Comparison of ENCODE assay signal across 9 cellular contexts in the genomic region with DNA sequence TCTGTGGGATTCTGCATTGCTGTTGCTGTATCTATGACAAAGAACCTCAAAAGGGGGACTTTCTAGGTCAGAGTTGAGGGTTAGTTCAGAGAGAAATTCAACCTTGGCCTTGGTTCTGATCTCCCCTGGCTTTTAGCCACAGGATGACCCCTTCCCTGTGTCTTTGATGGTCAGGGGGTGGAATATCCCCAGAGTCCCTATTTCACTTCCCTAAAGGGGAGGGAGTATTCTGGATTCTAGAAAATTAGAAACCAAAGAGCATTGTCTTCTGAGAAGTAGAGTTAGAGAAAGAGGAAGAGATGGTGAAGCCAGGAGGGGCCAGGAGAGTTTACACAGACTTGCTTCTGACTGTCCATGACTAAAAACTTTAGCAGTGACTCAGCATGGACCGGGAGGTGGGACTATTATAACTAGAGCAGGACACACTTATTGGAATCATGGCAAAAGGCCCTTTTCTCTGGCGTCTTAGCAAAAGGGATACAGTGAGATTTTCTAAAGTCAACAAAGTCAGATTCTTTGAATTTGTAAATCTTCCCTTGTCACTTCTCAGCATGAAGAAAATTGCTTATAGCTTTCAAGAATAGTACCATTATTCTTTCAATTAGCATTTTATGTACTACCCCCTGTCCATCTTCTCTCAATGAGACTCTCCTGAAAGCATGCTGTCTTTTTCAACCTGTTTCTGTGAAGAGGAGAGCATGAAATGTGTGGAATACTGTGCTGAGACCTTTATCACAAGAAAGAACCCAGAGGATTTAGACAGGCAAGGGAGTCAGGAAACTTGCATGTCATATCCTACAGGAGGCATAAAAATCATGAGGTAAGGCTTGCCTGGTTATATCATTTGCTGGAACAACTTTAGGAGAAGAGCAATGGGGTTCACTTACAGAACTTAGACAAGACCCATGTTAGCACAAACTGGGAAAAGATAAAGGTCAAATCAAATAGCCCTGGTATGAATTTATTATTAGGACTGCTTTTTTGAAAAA. TPM values are rescaled to one million over a fixed set of nuclear protein-coding genes. Genes with fewer than 3 reads are reported as not detected.
DNase-seq lines count a peak whose midpoint lies in the region; TF ChIP-seq lines count a peak whose summit lies in the region.
"Had no signal": no experiment of that assay in that cellular context is flagged by ENCODE, and none has a peak within 500 bp of the region (broad histone marks: within the 10 kb centered on the region; RNA-seq: fewer than 3 reads in every experiment).

No MANE protein-coding gene starts in this region.

- peak; percentile 76 for DNase-seq in AG10803 (ENCODE audit: low read depth)
- peak; percentile 98 for DNase-seq in MV-4-11 (lab: John Stamatoyannopoulos, UW)
- DNase-seq in epithelial cell of esophagus (ENCODE audit: low read depth), result peak; percentile 69
- DNase-seq in Calu3, result no peak
- no peak for DNase-seq in WERI-Rb-1
- DNase-seq in NCI-H524 (lab: John Stamatoyannopoulos, UW), result no peak
- DNase-seq in NCI-H1092 treated with DMSO at 0.1 percent for 48 hours (lab: John Stamatoyannopoulos, UW), result no peak

- no peak for TF ChIP-seq RAD21 in neural cell (conservative IDR thresholded peaks at IDR 0.05)

- H2AFZ ChIP-seq in neural cell (ENCODE audit: low read depth, low read length), result no peak overlapping the region

- H3K4me2 ChIP-seq in neural cell (ENCODE audit: low read length), result no peak overlapping the region

- no peak overlapping the region for H3K4me3 Mint-ChIP-seq in Calu3 (ENCODE audit: low read depth, unreplicated experiment)
- H3K4me3 Mint-ChIP-seq: activated T-helper 1 cell treated with anti-CD3 and anti-CD28 coated beads, Interleukin-12 subunit alpha, Interleukin-12 subunit beta, Interleukin-2, Interleukin-4 antibody, amounts not matched to agents 30 ng/mL and 10 ng/mL and 1 ng/mL, durations not matched to agents 14 hours and 24 hours and 36 hours had no signal

- H3K27me3 Mint-ChIP-seq in Calu3 (ENCODE audit: unreplicated experiment), result no peaks in the 10 kb centered on the region

- H3K36me3 Mint-ChIP-seq in Calu3 (ENCODE audit: insufficient read depth, unreplicated experiment), result no peaks in the 10 kb centered on the region

- intact Hi-C loops in Calu3 (cut with micrococcal nuclease; ENCODE audit: unreplicated experiment), result no loop called here

- H3K27ac ChIP-seq in neural cell (ENCODE audit: low read length) (no peak overlapping the region), WERI-Rb-1 (no peak overlapping the region)

- H4K20me1 ChIP-seq in neural cell (ENCODE audit: insufficient read depth), result no peaks in the 10 kb centered on the region

- H3K79me2 ChIP-seq in neural cell (replicated peaks; ENCODE audit: insufficient read depth, low read length), result no peaks in the 10 kb centered on the region

- no peaks in the 10 kb centered on the region for H3F3A ChIP-seq in neural cell (ENCODE audit: insufficient read depth, low read length, poor library complexity, severe bottlenecking)

- H3K27me3 ChIP-seq in neural cell (ENCODE audit: insufficient read depth, low read depth, low read length) (no peaks in the 10 kb centered on the region), WERI-Rb-1 (ENCODE audit: insufficient read depth, low read depth, severe bottlenecking) (peaks cover 91% of the 10 kb centered on the region)

- peak; percentile 89 for TF ChIP-seq EP300 in neural cell (conservative IDR thresholded peaks at IDR 0.05; ENCODE audit: poor library complexity, severe bottlenecking)

- no peak overlapping the region for H3K27ac Mint-ChIP-seq in Calu3 (ENCODE audit: unreplicated experiment)
- H3K27ac Mint-ChIP-seq: activated T-helper 1 cell treated with anti-CD3 and anti-CD28 coated beads, Interleukin-12 subunit alpha, Interleukin-12 subunit beta, Interleukin-2, Interleukin-4 antibody, amounts not matched to agents 30 ng/mL and 10 ng/mL and 1 ng/mL, durations not matched to agents 14 hours and 24 hours and 36 hours had no signal

- H3K9me2 ChIP-seq in neural cell (ENCODE audit: insufficient read depth, low read length), result no peaks in the 10 kb centered on the region

- CTCF ChIA-PET in Calu3 (lab: Charles Lee), result no interaction called here

- H3K4me3 ChIP-seq in AG10803 (ENCODE audit: low read length) (no peak overlapping the region), epithelial cell of esophagus (ENCODE audit: low read length) (no peak overlapping the region), neural cell (ENCODE audit: low read length) (no peak overlapping the region), WERI-Rb-1 (ENCODE audit: low read depth, low read length) (no peak overlapping the region)

- H3K9me3 Mint-ChIP-seq in Calu3 (ENCODE audit: low read depth, unreplicated experiment), result no peaks in the 10 kb centered on the region
- H3K9me3 Mint-ChIP-seq: activated T-helper 1 cell treated with anti-CD3 and anti-CD28 coated beads, Interleukin-12 subunit alpha, Interleukin-12 subunit beta, Interleukin-2, Interleukin-4 antibody, amounts not matched to agents 30 ng/mL and 10 ng/mL and 1 ng/mL, durations not matched to agents 14 hours and 24 hours and 36 hours had no signal

- H3K9me3 ChIP-seq in neural cell (ENCODE audit: low read length) (no peaks in the 10 kb centered on the region), WERI-Rb-1 (ENCODE audit: severe bottlenecking) (peaks cover 2% of the 10 kb centered on the region)

- H3K9ac ChIP-seq in neural cell (ENCODE audit: low read length), result no peak overlapping the region

- H3K4me1 Mint-ChIP-seq in Calu3 (ENCODE audit: low read depth, unreplicated experiment), result no peaks in the 10 kb centered on the region

- no peak for TF ChIP-seq CTCF in AG10803 (conservative IDR thresholded peaks at IDR 0.05; ENCODE audit: low read length)
- TF ChIP-seq CTCF in epithelial cell of esophagus (IDR thresholded peaks at IDR 0.05; ENCODE audit: insufficient read depth, low read depth, low read length, missing control alignments), result no peak
- no peak for TF ChIP-seq CTCF in neural cell (IDR thresholded peaks at IDR 0.05; ENCODE audit: poor library complexity, severe bottlenecking)
- no peak for TF ChIP-seq CTCF in Calu3 (IDR thresholded peaks at IDR 0.05; ENCODE audit: unreplicated experiment)
- TF ChIP-seq CTCF in WERI-Rb-1 (IDR thresholded peaks at IDR 0.05; ENCODE audit: low read depth, low read length), result no peak

- BruUV-seq in Calu3 (replicated peaks; lab: Mats Ljungman, UMichigan), result no TSS peak

- no peaks in the 10 kb centered on the region for H3K36me3 ChIP-seq in neural cell (ENCODE audit: insufficient read depth, low read length)
- no peaks in the 10 kb centered on the region for H3K36me3 ChIP-seq in WERI-Rb-1

TF ChIP-seq in neural cell, 6 proteins besides CTCF, POLR2A, EP300 and RAD21:
- TF ChIP-seq POLR2AphosphoS5 (IDR thresholded peaks at IDR 0.05) (peak; percentile 47), REST (IDR thresholded peaks at IDR 0.05; ENCODE audit: borderline replicate concordance) (peak; percentile 78), EZH2 (IDR thresholded peaks at IDR 0.05; ENCODE audit: borderline replicate concordance, insufficient read depth, low read length, poor library complexity, severe bottlenecking) (no peak), MXI1 (conservative IDR thresholded peaks at IDR 0.05; ENCODE audit: poor library complexity, severe bottlenecking) (peak; percentile 23)

RNA-seq across cellular contexts. Expression of gene LPAR1, which starts 56.5 kb away (rescaled TPM):
- 0.32 and 0.54 TPM in 2 replicates for polyA plus RNA-seq in neural cell
- 1.3 and 1.7 TPM in 2 replicates for polyA minus RNA-seq in neural cell
- 6.3 and 7.1 TPM in 2 replicates for total RNA-seq in Calu3 (2022)
- total RNA-seq: activated T-helper 1 cell treated with anti-CD3 and anti-CD28 coated beads, Interleukin-12 subunit alpha, Interleukin-12 subunit beta, Interleukin-2, Interleukin-4 antibody, amounts not matched to agents 30 ng/mL and 10 ng/mL and 1 ng/mL, durations not matched to agents 14 hours and 24 hours and 36 hours had no signal

Comparison
In these comparisons a context has a peak if more than half of its experiments do, and no peak if none do; other contexts are left out.
1. DNase-seq: peak in AG10803 (single experiment), MV-4-11 (single experiment) and epithelial cell of esophagus (single experiment); none in Calu3 (single experiment), WERI-Rb-1 (single experiment), NCI-H524 (0 of 2) and NCI-H1092 treated with DMSO at 0.1 percent for 48 hours (single experiment).